20 cellular contexts compared by ENCODE assay signal in genomic region chr17:56830726-56831363, GRCh38. TPM values are rescaled to one million over a fixed set of nuclear protein-coding genes. Genes with fewer than 3 reads are reported as not detected.
DNase-seq lines count a peak whose midpoint lies in the region; ATAC-seq and TF ChIP-seq lines count a peak whose summit lies in the region.
"Had no signal": no experiment of that assay in that cellular context is flagged by ENCODE, and none has a peak within 500 bp of the region (broad histone marks: within the 10 kb centered on the region; RNA-seq: fewer than 3 reads in every experiment).

No MANE protein-coding gene starts in this region.

- peak overlapping the region; percentile 39; the same call in 1 of the 2 replicates for H3K4me2 ChIP-seq in DND-41 (ENCODE audit: insufficient read depth, low read length)

- peaks cover 43% of the 10 kb centered on the region for H3K79me2 ChIP-seq in DND-41 (ENCODE audit: insufficient read depth, low read length)

- ATAC-seq in activated CD8-positive, alpha-beta memory T cell treated with anti-CD3 and anti-CD28 coated beads, Interleukin-2, amount 10 ng/mL, durations not matched to agents 7 days and 5 days = no peak
- no peak for ATAC-seq in DND-41 (ENCODE audit: insufficient read depth, low read depth)
- no peak for ATAC-seq in activated B cell treated with CpG ODN at 0.5 μM for 24 hours (ENCODE audit: low read depth)
- ATAC-seq: sciatic nerve had no signal

- no peaks in the 10 kb centered on the region for H3K27me3 ChIP-seq in DND-41 (ENCODE audit: insufficient read depth, low read length, poor library complexity)
- H3K27me3 ChIP-seq: SJCRH30, thyroid gland had no signal

- intact Hi-C loops in activated B cell treated with CpG ODN at 0.5 μM for 24 hours (cut with micrococcal nuclease) = loop anchor here (10.0 kb wide), 2 partner anchors 424 to 1024 kb away; partner anchors contain the start of genes MRPS23 and MSI2

- H3K4me3 ChIP-seq in DND-41 (ENCODE audit: low read depth in 1 of 2, low read length in 2 of 2) = no peak overlapping the region
- H3K4me3 ChIP-seq: PC-9, SJCRH30, thyroid gland had no signal

- H3K4me3 Mint-ChIP-seq in activated CD8-positive, alpha-beta memory T cell treated with anti-CD3 and anti-CD28 coated beads, Interleukin-2, amount 10 ng/mL, durations not matched to agents 7 days and 5 days = no peak overlapping the region
- no peak overlapping the region for H3K4me3 Mint-ChIP-seq in activated B cell treated with CpG ODN at 0.5 μM for 24 hours
- peak overlapping the region; percentile 60 for H3K4me3 Mint-ChIP-seq in neural crest cell
- H3K4me3 Mint-ChIP-seq in osteocyte (ENCODE audit: unreplicated experiment) = no peak overlapping the region
- H3K4me3 Mint-ChIP-seq: endodermal cell had no signal

- H3K9ac ChIP-seq in DND-41 (ENCODE audit: low read depth, low read length) = no peak overlapping the region

- TF ChIP-seq CTCF in DND-41 (IDR thresholded peaks at IDR 0.05; ENCODE audit: borderline replicate concordance, extremely low read depth, low read length, poor library complexity, severe bottlenecking) (no peak), activated B cell treated with CpG ODN at 0.5 μM for 24 hours (IDR thresholded peaks at IDR 0.05) (no peak), neural crest cell (conservative IDR thresholded peaks at IDR 0.05) (no peak), osteocyte (IDR thresholded peaks at IDR 0.05) (no peak)

- peaks cover 31% of the 10 kb centered on the region for H3K36me3 ChIP-seq in DND-41 (ENCODE audit: insufficient read depth, low read length)
- H3K36me3 ChIP-seq: SJCRH30, thyroid gland had no signal

- peaks cover 31% of the 10 kb centered on the region for H3K4me1 Mint-ChIP-seq in activated CD8-positive, alpha-beta memory T cell treated with anti-CD3 and anti-CD28 coated beads, Interleukin-2, amount 10 ng/mL, durations not matched to agents 7 days and 5 days
- H3K4me1 Mint-ChIP-seq in activated B cell treated with CpG ODN at 0.5 μM for 24 hours = peaks cover 32% of the 10 kb centered on the region
- peaks cover 23% of the 10 kb centered on the region for H3K4me1 Mint-ChIP-seq in neural crest cell
- peaks cover 15% of the 10 kb centered on the region for H3K4me1 Mint-ChIP-seq in osteocyte (ENCODE audit: unreplicated experiment)

- H3K36me3 Mint-ChIP-seq in activated CD8-positive, alpha-beta memory T cell treated with anti-CD3 and anti-CD28 coated beads, Interleukin-2, amount 10 ng/mL, durations not matched to agents 7 days and 5 days = peaks cover 22% of the 10 kb centered on the region
- peaks cover 29% of the 10 kb centered on the region for H3K36me3 Mint-ChIP-seq in activated B cell treated with CpG ODN at 0.5 μM for 24 hours (ENCODE audit: low read depth)
- peaks cover 9% of the 10 kb centered on the region for H3K36me3 Mint-ChIP-seq in neural crest cell (ENCODE audit: low read depth)
- peaks cover 2% of the 10 kb centered on the region for H3K36me3 Mint-ChIP-seq in osteocyte (ENCODE audit: unreplicated experiment)

- POLR2A ChIA-PET in activated B cell treated with CpG ODN at 0.5 μM for 24 hours (lab: Charles Lee) = no interaction called here

- H4K20me1 ChIP-seq in DND-41 (ENCODE audit: insufficient read depth, low read length) = peaks cover 24% of the 10 kb centered on the region

- H3K9me3 ChIP-seq in DND-41 (ENCODE audit: insufficient read depth, low read length, severe bottlenecking) = no peaks in the 10 kb centered on the region
- H3K9me3 ChIP-seq: SJCRH30, thyroid gland had no signal

- peaks cover 40% of the 10 kb centered on the region for H3K4me1 ChIP-seq in DND-41 (ENCODE audit: insufficient read depth, low read length)

- no peaks in the 10 kb centered on the region for H3K27me3 Mint-ChIP-seq in activated CD8-positive, alpha-beta memory T cell treated with anti-CD3 and anti-CD28 coated beads, Interleukin-2, amount 10 ng/mL, durations not matched to agents 7 days and 5 days
- H3K27me3 Mint-ChIP-seq in activated B cell treated with CpG ODN at 0.5 μM for 24 hours (no peaks in the 10 kb centered on the region), neural crest cell (ENCODE audit: low read depth) (peaks cover 12% of the 10 kb centered on the region), osteocyte (ENCODE audit: unreplicated experiment) (no peaks in the 10 kb centered on the region)

- H3K27ac Mint-ChIP-seq in activated CD8-positive, alpha-beta memory T cell treated with anti-CD3 and anti-CD28 coated beads, Interleukin-2, amount 10 ng/mL, durations not matched to agents 7 days and 5 days = peak overlapping the region; percentile 29
- H3K27ac Mint-ChIP-seq in activated B cell treated with CpG ODN at 0.5 μM for 24 hours (peak overlapping the region; percentile 38), neural crest cell (ENCODE audit: unreplicated experiment) (no peak overlapping the region), osteocyte (ENCODE audit: unreplicated experiment) (no peak overlapping the region)
- H3K27ac Mint-ChIP-seq: endodermal cell had no signal

- no peak for DNase-seq in activated CD8-positive, alpha-beta memory T cell treated with anti-CD3 and anti-CD28 coated beads, Interleukin-2, amount 10 ng/mL, durations not matched to agents 7 days and 5 days
- no peak for DNase-seq in activated CD8-positive, alpha-beta memory T cell treated with anti-CD3 and anti-CD28 coated beads, Interleukin-2, amount 50 U/mL, for 4 hours
- no peak for DNase-seq in DND-41
- no peak for DNase-seq in activated B cell treated with CpG ODN at 0.5 μM for 24 hours
- no peak for DNase-seq in neural crest cell (ENCODE audit: low read depth, low spot score)
- DNase-seq in SKM-1 treated with dmso at 0.1 percent for 144 hours (lab: John Stamatoyannopoulos, UW; ENCODE audit: unreplicated experiment) = no peak
- no peak for DNase-seq in osteocyte (ENCODE audit: extremely low spot score, unreplicated experiment)
- DNase-seq in D341Med (ENCODE audit: low spot score) = no peak
- DNase-seq: activated CD4-positive, CD25-positive, alpha-beta regulatory T cell; activated naive CD4-positive, alpha-beta T cell treated with Interleukin-2 at 50 U/mL for 16 hours; EL; endodermal cell; GOT3; NCI-H1105; NCI-H526 treated with DMSO at 0.1 percent for 48 hours; PC-9; SJCRH30; T-helper 9 cell; thyroid gland had no signal

- CTCF ChIA-PET in activated CD8-positive, alpha-beta memory T cell treated with anti-CD3 and anti-CD28 coated beads, Interleukin-2, amount 10 ng/mL, durations not matched to agents 7 days and 5 days (lab: Charles Lee) = interaction anchor here (2.0 to 5.0 kb wide), 2 partner anchors 11 to 123 kb away, joined by 4 to 36 read pairs; no protein-coding TSS in a partner anchor
- CTCF ChIA-PET in activated B cell treated with CpG ODN at 0.5 μM for 24 hours (lab: Charles Lee) = interaction anchor here (0.9 kb wide), 1 partner anchor 11 kb away, joined by 3 read pairs; no protein-coding TSS in a partner anchor

- H3K27ac ChIP-seq in DND-41 (ENCODE audit: low read length) = no peak overlapping the region
- H3K27ac ChIP-seq: PC-9, SJCRH30, thyroid gland had no signal

- no peak overlapping the region for H2AFZ ChIP-seq in DND-41 (ENCODE audit: low read depth, low read length)
- H2AFZ ChIP-seq: PC-9 had no signal

- no peaks in the 10 kb centered on the region for H3K9me3 Mint-ChIP-seq in activated CD8-positive, alpha-beta memory T cell treated with anti-CD3 and anti-CD28 coated beads, Interleukin-2, amount 10 ng/mL, durations not matched to agents 7 days and 5 days (ENCODE audit: low read depth)
- H3K9me3 Mint-ChIP-seq in activated B cell treated with CpG ODN at 0.5 μM for 24 hours = no peaks in the 10 kb centered on the region
- no peaks in the 10 kb centered on the region for H3K9me3 Mint-ChIP-seq in neural crest cell
- no peaks in the 10 kb centered on the region for H3K9me3 Mint-ChIP-seq in osteocyte (ENCODE audit: unreplicated experiment)
- H3K9me3 Mint-ChIP-seq: endodermal cell had no signal

RNA-seq across cellular contexts. Expression of gene C17orf67, which starts 2.9 kb away (rescaled TPM):
- 1 to 10 TPM; 4.2 to 5.7 TPM for total RNA-seq in activated CD8-positive, alpha-beta memory T cell treated with anti-CD3 and anti-CD28 coated beads, Interleukin-2, amount 10 ng/mL, durations not matched to agents 7 days and 5 days
- 3.3 and 4.0 TPM in 2 replicates for total RNA-seq in activated B cell treated with CpG ODN at 0.5 μM for 24 hours
- total RNA-seq in neural crest cell = 2.3 and 2.4 TPM in 2 replicates
- 1.6 and 2.4 TPM in 2 replicates for total RNA-seq in osteocyte

RNA-seq across cellular contexts. Expression of gene DGKE, which starts 3.1 kb away (rescaled TPM):
- total RNA-seq in activated CD8-positive, alpha-beta memory T cell treated with anti-CD3 and anti-CD28 coated beads, Interleukin-2, amount 10 ng/mL, durations not matched to agents 7 days and 5 days = 10 to 100 TPM; 30.6 to 36.4 TPM
- total RNA-seq in activated B cell treated with CpG ODN at 0.5 μM for 24 hours = 15.4 and 20.3 TPM in 2 replicates
- 4.7 and 5.4 TPM in 2 replicates for total RNA-seq in neural crest cell
- 6.6 and 7.1 TPM in 2 replicates for total RNA-seq in osteocyte

Comparison
In these comparisons a context has a peak if more than half of its experiments do, and no peak if none do; other contexts are left out.
1. H3K27ac Mint-ChIP-seq: peak in activated CD8-positive, alpha-beta memory T cell treated with anti-CD3 and anti-CD28 coated beads, Interleukin-2, amount 10 ng/mL, durations not matched to agents 7 days and 5 days (single experiment) and activated B cell treated with CpG ODN at 0.5 μM for 24 hours (single experiment); none in neural crest cell (single experiment) and osteocyte (single experiment).